Comparison of ENCODE assay signal across 9 cellular contexts in genomic region chr12:6333029-6333428, GRCh38. TPM values are rescaled to one million over a fixed set of nuclear protein-coding genes. Genes with fewer than 3 reads are reported as not detected.
DNase-seq lines count a peak whose midpoint lies in the region; ATAC-seq and TF ChIP-seq lines count a peak whose summit lies in the region.
"Had no signal": no experiment of that assay in that cellular context is flagged by ENCODE, and none has a peak within 500 bp of the region (broad histone marks: within the 10 kb centered on the region; RNA-seq: fewer than 3 reads in every experiment).

No MANE protein-coding gene starts in this region.

- POLR2A ChIA-PET in T-cell (lab: Charles Lee): no interaction called here

- H3K27me3 Mint-ChIP-seq in activated CD4-positive, alpha-beta T cell treated with anti-CD3 and anti-CD28 coated beads, Interleukin-2, amount 10 ng/mL, durations not matched to agents 24 days and 14 days: no peaks in the 10 kb centered on the region
- no peaks in the 10 kb centered on the region for H3K27me3 Mint-ChIP-seq in T-cell

- 34 to 62% (median 50%) methylated on average over 9 of the region's 9 CpGs for WGBS in spleen, 5 donors

- H3K36me3 ChIP-seq in fibroblast of lung (ENCODE audit: control insufficient read depth, insufficient read depth, low read length): peaks cover 47% of the 10 kb centered on the region
- peaks cover 2 to 72% (median 66%) of the 10 kb centered on the region in 6 donors for H3K36me3 ChIP-seq in spleen
- peaks cover 77% of the 10 kb centered on the region for H3K36me3 ChIP-seq in MG63

- H3K9me3 ChIP-seq in fibroblast of lung (ENCODE audit: control insufficient read depth, insufficient read depth, low read depth, low read length) (no peaks in the 10 kb centered on the region), spleen (no peaks in the 10 kb centered on the region), MG63 (no peaks in the 10 kb centered on the region)

- no peak overlapping the region for H3K9ac ChIP-seq in fibroblast of lung (ENCODE audit: insufficient read depth, low read length)

- intact Hi-C loops in activated CD4-positive, alpha-beta T cell treated with anti-CD3 and anti-CD28 coated beads, Interleukin-2, amount 10 ng/mL, durations not matched to agents 24 days and 14 days (cut with micrococcal nuclease): no loop called here
- intact Hi-C loops in spleen (cut with DNase I; ENCODE audit: low total_unique reads): loop anchor here (10.0 kb wide), 2 partner anchors 132 to 212 kb away; no protein-coding TSS in a partner anchor

- ATAC-seq in T-cell (replicated peaks in 1 of 4): no peak

- H3K4me3 ChIP-seq in fibroblast of lung (replicated peaks in 1 of 4; ENCODE audit: control extremely low read depth in 1 of 4, insufficient read depth in 1 of 4, low read depth in 3 of 4, low read length in 4 of 4): no peak overlapping the region
- H3K4me3 ChIP-seq in spleen: peak overlapping the region in 3 of 8 donors; percentile 13 to 89 (median 15)
- no peak overlapping the region for H3K4me3 ChIP-seq in MG63

- H3K36me3 Mint-ChIP-seq in activated CD4-positive, alpha-beta T cell treated with anti-CD3 and anti-CD28 coated beads, Interleukin-2, amount 10 ng/mL, durations not matched to agents 24 days and 14 days (ENCODE audit: low read depth): peaks cover 50% of the 10 kb centered on the region
- peaks cover 29% of the 10 kb centered on the region for H3K36me3 Mint-ChIP-seq in T-cell

- H3K27ac Mint-ChIP-seq in activated CD4-positive, alpha-beta T cell treated with anti-CD3 and anti-CD28 coated beads, Interleukin-2, amount 10 ng/mL, durations not matched to agents 24 days and 14 days: peak overlapping the region; percentile 54
- no peak overlapping the region for H3K27ac Mint-ChIP-seq in T-cell

- CTCF ChIA-PET in T-cell (lab: Charles Lee): interaction anchor here (0.7 to 5.6 kb wide), 6 partner anchors 9 to 133 kb away, joined by 3 to 74 read pairs (median 6); partner anchors contain the start of gene TNFRSF1A (in 1 of the 2)

- peaks cover 41% of the 10 kb centered on the region for H3K4me1 Mint-ChIP-seq in activated CD4-positive, alpha-beta T cell treated with anti-CD3 and anti-CD28 coated beads, Interleukin-2, amount 10 ng/mL, durations not matched to agents 24 days and 14 days
- H3K4me1 Mint-ChIP-seq in T-cell: peaks cover 11 to 31% (median 28%) of the 10 kb centered on the region in 3 donors

- H3K27ac ChIP-seq in fibroblast of lung (ENCODE audit: insufficient read depth, low read length) (peak overlapping the region; percentile 99), spleen (peak overlapping the region; percentile 57 to 99 (median 96))

- H3K79me2 ChIP-seq in fibroblast of lung (ENCODE audit: control insufficient read depth, insufficient read depth, low read length): peaks cover 70% of the 10 kb centered on the region

- H2AFZ ChIP-seq in fibroblast of lung (ENCODE audit: low read length): no peak overlapping the region

- H3K27me3 ChIP-seq in fibroblast of lung (ENCODE audit: control insufficient read depth, insufficient read depth, low read length): no peaks in the 10 kb centered on the region
- H3K27me3 ChIP-seq in spleen (replicated peaks in 1 of 7): peaks cover 0 to 63% (median 0%) of the 10 kb centered on the region in 7 donors
- no peaks in the 10 kb centered on the region for H3K27me3 ChIP-seq in MG63

- H3K4me1 ChIP-seq in fibroblast of lung (ENCODE audit: control insufficient read depth, extremely low read depth, insufficient read depth, low read length) (peaks cover 46% of the 10 kb centered on the region), spleen (peaks cover 72 to 100% (median 97%) of the 10 kb centered on the region in 6 donors)

- no peak for TF ChIP-seq POLR2A in spleen (IDR thresholded peaks at IDR 0.05)

- H3K9me3 Mint-ChIP-seq in activated CD4-positive, alpha-beta T cell treated with anti-CD3 and anti-CD28 coated beads, Interleukin-2, amount 10 ng/mL, durations not matched to agents 24 days and 14 days: no peaks in the 10 kb centered on the region
- H3K9me3 Mint-ChIP-seq in T-cell: no peaks in the 10 kb centered on the region

- no peaks in the 10 kb centered on the region for H4K20me1 ChIP-seq in fibroblast of lung (ENCODE audit: control insufficient read depth, extremely low read depth, insufficient read depth, low read length)

- H3K4me2 ChIP-seq in fibroblast of lung (ENCODE audit: extremely low read depth, insufficient read depth, low read length): no peak overlapping the region

- H3K4me3 Mint-ChIP-seq in activated CD4-positive, alpha-beta T cell treated with anti-CD3 and anti-CD28 coated beads, Interleukin-2, amount 10 ng/mL, durations not matched to agents 24 days and 14 days: peak overlapping the region; percentile 28
- peak overlapping the region in 2 of 3 donors; percentile 35 to 54 for H3K4me3 Mint-ChIP-seq in T-cell

- DNase-seq in activated CD4-positive, alpha-beta T cell treated with anti-CD3 and anti-CD28 coated beads, Interleukin-2, amount 10 ng/mL, durations not matched to agents 24 days and 14 days: no peak
- no peak for DNase-seq in activated CD4-positive, alpha-beta T cell treated with anti-CD3 and anti-CD28 coated beads for 1 hour
- DNase-seq in T-cell (peak in 9 of 34 experiments; percentile 12 to 47 (median 28)), fibroblast of lung (ENCODE audit: low read depth in 2 of 2) (no peak), spleen (peak; percentile 92), MG63 (no peak), HK-2 (ENCODE audit: unreplicated experiment) (no peak), SW 1271 (lab: John Stamatoyannopoulos, UW) (no peak)
- DNase-seq: stimulated activated CD4-positive, alpha-beta T cell treated with anti-CD3 and anti-CD28 coated beads, Interleukin-2, amount 100 ng/mL, for 48 hours had no signal

- TF ChIP-seq CTCF in fibroblast of lung (conservative IDR thresholded peaks at IDR 0.05 in 1 of 2, IDR thresholded peaks at IDR 0.05 in 1 of 2; ENCODE audit: low read depth in 1 of 2, low read length in 2 of 2): no peak
- TF ChIP-seq CTCF in spleen (IDR thresholded peaks at IDR 0.05 in 8 of 11, conservative IDR thresholded peaks at IDR 0.05 in 3 of 11): peak in 1 of 11 experiments; percentile 35

RNA-seq across cellular contexts. Expression of gene TNFRSF1A, which starts 8.8 kb away (rescaled TPM):
- total RNA-seq in activated CD4-positive, alpha-beta T cell treated with anti-CD3 and anti-CD28 coated beads, Interleukin-2, amount 10 ng/mL, durations not matched to agents 24 days and 14 days: 52.7 and 54.4 TPM in 2 replicates
- 10 to 100 TPM; 32.3 to 88.0 (median 86.5) TPM for total RNA-seq in T-cell
- total RNA-seq in fibroblast of lung: 141 and 157 TPM in 2 replicates
- 182 and 257 TPM in 2 replicates for polyA plus RNA-seq in fibroblast of lung
- 146 and 182 TPM in 2 replicates for polyA plus RNA-seq in fibroblast of lung (2012)
- polyA minus RNA-seq in fibroblast of lung (ENCODE audit: low replicate concordance): 357 and 498 TPM in 2 replicates
- total RNA-seq in spleen: 100 to 1,000 TPM; 153 to 578 (median 224) TPM
- polyA plus RNA-seq in spleen: 10 to 100 TPM; 22.5 to 40.6 (median 22.8) TPM
- total RNA-seq in MG63 (2014; rRNA removed; shearing (Covaris generic); ENCODE audit: low replicate concordance): 181 and 208 TPM in 2 replicates

RNA-seq across cellular contexts. Expression of gene PLEKHG6, which starts 22.5 kb away (rescaled TPM):
- total RNA-seq in activated CD4-positive, alpha-beta T cell treated with anti-CD3 and anti-CD28 coated beads, Interleukin-2, amount 10 ng/mL, durations not matched to agents 24 days and 14 days: not detected in 2 replicates
- total RNA-seq in T-cell (under 1 TPM in 2 of 5 donors, not detected in 3; 0.13 to 0.38 TPM), fibroblast of lung (under 0.01 and 0.50 TPM in 2 replicates), spleen (1 to 10 TPM in 1 of 7 donors, under 1 TPM in 2, not detected in 4; 0.19 to 1.2 (median 0.74) TPM)
- polyA plus RNA-seq in fibroblast of lung (0.07 and 0.26 TPM in 2 replicates), spleen (under 1 TPM; 0.10 to 0.12 (median 0.11) TPM)
- polyA plus RNA-seq in fibroblast of lung (2012): 0.16 and 1.1 TPM in 2 replicates
- 3.8 TPM in 1 of 2 replicates, not detected in the other for polyA minus RNA-seq in fibroblast of lung (ENCODE audit: low replicate concordance)
- total RNA-seq in MG63 (2014; rRNA removed; shearing (Covaris generic); ENCODE audit: low replicate concordance): not detected in 2 replicates

RNA-seq across cellular contexts. Expression of gene SCNN1A, which starts 42.3 kb away (rescaled TPM):
- not detected in 2 replicates for total RNA-seq in activated CD4-positive, alpha-beta T cell treated with anti-CD3 and anti-CD28 coated beads, Interleukin-2, amount 10 ng/mL, durations not matched to agents 24 days and 14 days
- total RNA-seq in T-cell (1 to 10 TPM; 1.0 to 3.4 (median 2.6) TPM), fibroblast of lung (under 0.01 and 0.26 TPM in 2 replicates), spleen (1 to 10 TPM in 6 of 7 donors, under 1 TPM in 1; 0.84 to 8.6 (median 2.0) TPM)
- polyA plus RNA-seq in fibroblast of lung (0.05 and 0.08 TPM in 2 replicates), spleen (under 1 TPM; 0.17 to 0.22 (median 0.18) TPM)
- polyA plus RNA-seq in fibroblast of lung (2012): 0.13 and 0.29 TPM in 2 replicates
- polyA minus RNA-seq in fibroblast of lung (ENCODE audit: low replicate concordance): not detected in 2 replicates
- 0.07 and 0.66 TPM in 2 replicates for total RNA-seq in MG63 (2014; rRNA removed; shearing (Covaris generic); ENCODE audit: low replicate concordance)

RNA-seq across cellular contexts. Expression of gene LTBR, which starts 50.9 kb away (rescaled TPM):
- total RNA-seq in activated CD4-positive, alpha-beta T cell treated with anti-CD3 and anti-CD28 coated beads, Interleukin-2, amount 10 ng/mL, durations not matched to agents 24 days and 14 days: 1.7 and 2.1 TPM in 2 replicates
- total RNA-seq in T-cell (1 to 10 TPM in 2 of 5 donors, under 1 TPM in 2, not detected in 1; 0.56 to 1.6 (median 1.2) TPM), fibroblast of lung (60.6 and 78.4 TPM in 2 replicates), spleen (100 to 1,000 TPM in 3 of 7 donors, 10 to 100 TPM in 4; 49.0 to 155 (median 87.8) TPM)
- polyA plus RNA-seq in fibroblast of lung (45.8 and 55.7 TPM in 2 replicates), spleen (10 to 100 TPM; 14.4 to 29.2 (median 15.7) TPM)
- polyA plus RNA-seq in fibroblast of lung (2012): 81.9 and 99.1 TPM in 2 replicates
- 78.7 and 105 TPM in 2 replicates for polyA minus RNA-seq in fibroblast of lung (ENCODE audit: low replicate concordance)
- 35.0 and 61.5 TPM in 2 replicates for total RNA-seq in MG63 (2014; rRNA removed; shearing (Covaris generic); ENCODE audit: low replicate concordance)
